ENCODE assay signal across 9 cellular contexts in genomic region chr9:89477395-89477794, GRCh38. TPM values are rescaled to one million over a fixed set of nuclear protein-coding genes. Genes with fewer than 3 reads are reported as not detected.
A peak's percentile ranks its signal among the peaks of the same experiment; 100 is the strongest.
DNase-seq lines count a peak whose midpoint lies in the region; ATAC-seq and TF ChIP-seq lines count a peak whose summit lies in the region.
"Had no signal": no experiment of that assay in that cellular context is flagged by ENCODE, and none has a peak within 500 bp of the region (broad histone marks: within the 10 kb centered on the region; RNA-seq: fewer than 3 reads in every experiment).

No MANE protein-coding gene starts in this region.

- H3K27me3 ChIP-seq in lower lobe of right lung (ENCODE audit: low read depth) = no peaks in the 10 kb centered on the region
- H3K27me3 ChIP-seq in stomach = no peaks in the 10 kb centered on the region
- no peaks in the 10 kb centered on the region for H3K27me3 ChIP-seq in breast epithelium

- no peaks in the 10 kb centered on the region for H3K27me3 Mint-ChIP-seq in activated T-helper 2 cell treated with anti-CD3 and anti-CD28 coated beads, Interferon-gamma antibody, Interleukin-2, Interleukin-4, amounts not matched to agents 10 μg/mL and 5 μg/mL and 100 μg/mL, durations not matched to agents 14 hours and 24 hours and 36 hours (ENCODE audit: low read depth)

- H3K9me3 ChIP-seq in lower lobe of right lung (no peaks in the 10 kb centered on the region), stomach (no peaks in the 10 kb centered on the region), breast epithelium (peaks cover 0 to 4% of the 10 kb centered on the region in 2 donors)

- 37 to 54% (median 43%) methylated on average over 7 of the region's 7 CpGs for WGBS in stomach, 5 donors

- no peak for TF ChIP-seq EP300 in stomach (IDR thresholded peaks at IDR 0.05)

- peak; percentile 76 for DNase-seq in activated CD4-positive, alpha-beta T cell treated with anti-CD3 and anti-CD28 coated beads for 48 hours
- no peak for DNase-seq in activated CD4-positive, alpha-beta T cell treated with anti-CD3 and anti-CD28 coated beads, Interleukin-2, amount 50 U/mL, for 4 hours
- DNase-seq in activated T-helper 2 cell treated with anti-CD3 and anti-CD28 coated beads, Interferon-gamma antibody, Interleukin-2, Interleukin-4, amounts not matched to agents 10 μg/mL and 5 μg/mL and 100 μg/mL, durations not matched to agents 14 hours and 24 hours and 36 hours (ENCODE audit: low spot score) = no peak
- no peak for DNase-seq in lower lobe of right lung
- peak; percentile 22 for DNase-seq in stomach
- no peak for DNase-seq in NCI-H2081 (lab: John Stamatoyannopoulos, UW)
- no peak for DNase-seq in GF-D8 (lab: John Stamatoyannopoulos, UW)
- DNase-seq in breast epithelium (ENCODE audit: low spot score in 2 of 2) = no peak
- DNase-seq: cortex of kidney had no signal

- H3K4me3 ChIP-seq in lower lobe of right lung (peak overlapping the region; percentile 10), stomach (peak overlapping the region in 1 of 4 donors; percentile 6), breast epithelium (no peak overlapping the region)

- TF ChIP-seq POLR2A in stomach (IDR thresholded peaks at IDR 0.05) = no peak
- no peak for TF ChIP-seq POLR2A in breast epithelium (IDR thresholded peaks at IDR 0.05)

- peaks cover 6% of the 10 kb centered on the region for H3K9me3 Mint-ChIP-seq in activated T-helper 2 cell treated with anti-CD3 and anti-CD28 coated beads, Interferon-gamma antibody, Interleukin-2, Interleukin-4, amounts not matched to agents 10 μg/mL and 5 μg/mL and 100 μg/mL, durations not matched to agents 14 hours and 24 hours and 36 hours

- peak overlapping the region; percentile 97 for H3K27ac Mint-ChIP-seq in activated T-helper 2 cell treated with anti-CD3 and anti-CD28 coated beads, Interferon-gamma antibody, Interleukin-2, Interleukin-4, amounts not matched to agents 10 μg/mL and 5 μg/mL and 100 μg/mL, durations not matched to agents 14 hours and 24 hours and 36 hours

- H3K27ac ChIP-seq in lower lobe of right lung (no peak overlapping the region), stomach (peak overlapping the region; percentile 23 to 68 (median 51)), breast epithelium (no peak overlapping the region)

- peaks cover 74% of the 10 kb centered on the region for H3K4me1 Mint-ChIP-seq in activated T-helper 2 cell treated with anti-CD3 and anti-CD28 coated beads, Interferon-gamma antibody, Interleukin-2, Interleukin-4, amounts not matched to agents 10 μg/mL and 5 μg/mL and 100 μg/mL, durations not matched to agents 14 hours and 24 hours and 36 hours (ENCODE audit: low read depth)

- intact Hi-C loops in activated T-helper 2 cell treated with anti-CD3 and anti-CD28 coated beads, Interferon-gamma antibody, Interleukin-2, Interleukin-4, amounts not matched to agents 10 μg/mL and 5 μg/mL and 100 μg/mL, durations not matched to agents 14 hours and 24 hours and 36 hours (cut with micrococcal nuclease) = loop anchor here (1.0 to 5.0 kb wide), 3 partner anchors 10 to 165 kb away; partner anchors contain the start of genes CKS2 and SEMA4D
- intact Hi-C loops in lower lobe of right lung (cut with DNase I) (no loop called here), stomach (cut with DNase I; ENCODE audit: low total_unique reads) (no loop called here), breast epithelium (cut with DNase I; ENCODE audit: low total_unique reads) (no loop called here)

- H3K4me1 ChIP-seq in lower lobe of right lung (peaks cover 36% of the 10 kb centered on the region), stomach (peaks cover 15 to 71% (median 46%) of the 10 kb centered on the region in 4 donors), breast epithelium (no peaks in the 10 kb centered on the region)

- H3K4me3 Mint-ChIP-seq in activated T-helper 2 cell treated with anti-CD3 and anti-CD28 coated beads, Interferon-gamma antibody, Interleukin-2, Interleukin-4, amounts not matched to agents 10 μg/mL and 5 μg/mL and 100 μg/mL, durations not matched to agents 14 hours and 24 hours and 36 hours (ENCODE audit: low read depth) = peak overlapping the region; percentile 83

- ATAC-seq in lower lobe of right lung = no peak

- no peaks in the 10 kb centered on the region for H3K36me3 ChIP-seq in lower lobe of right lung
- peaks cover 0 to 7% (median 7%) of the 10 kb centered on the region in 4 donors for H3K36me3 ChIP-seq in stomach
- H3K36me3 ChIP-seq in breast epithelium = no peaks in the 10 kb centered on the region

- TF ChIP-seq CTCF in lower lobe of right lung (IDR thresholded peaks at IDR 0.05) (no peak), stomach (IDR thresholded peaks at IDR 0.05) (no peak), breast epithelium (IDR thresholded peaks at IDR 0.05) (no peak)

- peaks cover 88% of the 10 kb centered on the region for H3K36me3 Mint-ChIP-seq in activated T-helper 2 cell treated with anti-CD3 and anti-CD28 coated beads, Interferon-gamma antibody, Interleukin-2, Interleukin-4, amounts not matched to agents 10 μg/mL and 5 μg/mL and 100 μg/mL, durations not matched to agents 14 hours and 24 hours and 36 hours (ENCODE audit: low read depth)

RNA-seq across cellular contexts. Expression of gene SEMA4D, which starts 20.5 kb away (rescaled TPM):
- 317 and 330 TPM in 2 replicates for total RNA-seq in activated T-helper 2 cell treated with anti-CD3 and anti-CD28 coated beads, Interferon-gamma antibody, Interleukin-2, Interleukin-4, amounts not matched to agents 10 μg/mL and 5 μg/mL and 100 μg/mL, durations not matched to agents 14 hours and 24 hours and 36 hours
- 49.9 TPM for total RNA-seq in lower lobe of right lung
- total RNA-seq in stomach = 10 to 100 TPM; 11.1 to 43.3 (median 28.8) TPM
- polyA plus RNA-seq in stomach = 10 to 100 TPM in 1 of 3 donors, 1 to 10 TPM in 2; 4.9 to 10.9 (median 8.4) TPM
- 10 to 100 TPM in 2 of 3 donors, 1 to 10 TPM in 1; 9.9 to 24.6 (median 16.1) TPM for total RNA-seq in breast epithelium

Comparison
In these comparisons a context has a peak if more than half of its experiments do, and no peak if none do; other contexts are left out.
1. DNase-seq: peak in activated CD4-positive, alpha-beta T cell treated with anti-CD3 and anti-CD28 coated beads for 48 hours (single experiment) and stomach (single experiment); none in activated CD4-positive, alpha-beta T cell treated with anti-CD3 and anti-CD28 coated beads, Interleukin-2, amount 50 U/mL, for 4 hours (0 of 2), activated T-helper 2 cell treated with anti-CD3 and anti-CD28 coated beads, Interferon-gamma antibody, Interleukin-2, Interleukin-4, amounts not matched to agents 10 μg/mL and 5 μg/mL and 100 μg/mL, durations not matched to agents 14 hours and 24 hours and 36 hours (single experiment), lower lobe of right lung (single experiment), NCI-H2081 (0 of 2), GF-D8 (single experiment) and breast epithelium (0 of 2).
2. H3K27ac ChIP-seq: peak in stomach (5 of 5); none in lower lobe of right lung (single experiment) and breast epithelium (0 of 2).